Comparison of ENCODE assay signal across 27 cellular contexts in genomic region chr2:57867730-57868129, GRCh38.
A peak's percentile ranks its signal among the peaks of the same experiment; 100 is the strongest.
DNase-seq lines count a peak whose midpoint lies in the region; ATAC-seq, FAIRE-seq and TF ChIP-seq lines count a peak whose summit lies in the region.
"Had no signal": no experiment of that assay in that cellular context is flagged by ENCODE, and none has a peak within 500 bp of the region (broad histone marks: within the 10 kb centered on the region; RNA-seq: fewer than 3 reads in every experiment).

No MANE protein-coding gene starts in this region.

- TF ChIP-seq POLR2A in IMR-90 (IDR thresholded peaks at IDR 0.05; ENCODE audit: low read depth, low read length) = no peak

- no peaks in the 10 kb centered on the region for H3K9me2 ChIP-seq in PC-3 (replicated peaks; ENCODE audit: low read length)

- H3K9me1 ChIP-seq in IMR-90 (ENCODE audit: insufficient read depth, low read length) = no peaks in the 10 kb centered on the region

- intact Hi-C loops in IMR-90 (cut with micrococcal nuclease) = no loop called here
- intact Hi-C loops in PC-3 (cut with micrococcal nuclease) = loop anchor here (1.0 to 5.0 kb wide), 4 partner anchors 15 to 240 kb away; partner anchors contain the start of gene VRK2
- intact Hi-C loops in colonic mucosa (cut with DNase I) = no loop called here

- H2BK15ac ChIP-seq in IMR-90 (ENCODE audit: low read depth, low read length) = no peak overlapping the region

- dilution Hi-C loops in IMR-90 (cut with HindIII; ENCODE audit: low sequenced_read_pairs, unreplicated experiment) = no loop called here

- H4K8ac ChIP-seq in IMR-90 (ENCODE audit: low read depth in 2 of 2, low read length in 2 of 2) = no peak overlapping the region

- no peak overlapping the region for H3K4me2 ChIP-seq in IMR-90 (ENCODE audit: low read depth, low read length)
- H3K4me2 ChIP-seq in PC-3 (ENCODE audit: low read length) = peak overlapping the region; percentile 69
- H3K4me2 ChIP-seq: BLaER1 had no signal

- no peak for ATAC-seq in IMR-90 (ENCODE audit: low read depth)
- ATAC-seq in PC-3 = peak; percentile 3; the same call in 1 of the 2 replicates
- ATAC-seq in GM21447 (IDR thresholded peaks at IDR 0.05; ENCODE audit: unreplicated experiment) = no peak
- ATAC-seq: GM12878 had no signal

- H3K4me3 ChIP-seq in IMR-90 (ENCODE audit: insufficient read depth, low read depth, low read length) (no peak overlapping the region), PC-3 (ENCODE audit: low read length) (no peak overlapping the region; the same call in 1 of the 2 replicates), colonic mucosa (no peak overlapping the region)
- H3K4me3 ChIP-seq: BLaER1, GM12878 had no signal

- H3K23ac ChIP-seq in IMR-90 (ENCODE audit: low read depth, low read length) = no peak overlapping the region

- no peak for TF ChIP-seq RAD21 in IMR-90 (IDR thresholded peaks at IDR 0.05; ENCODE audit: low read length)

- no peak overlapping the region for H4K5ac ChIP-seq in IMR-90 (ENCODE audit: low read depth, low read length)

- H3K4ac ChIP-seq in IMR-90 (ENCODE audit: low read depth, low read length) = no peak overlapping the region

- H3K27me3 ChIP-seq in IMR-90 (ENCODE audit: control insufficient read depth, insufficient read depth, low read length) (no peaks in the 10 kb centered on the region), PC-3 (ENCODE audit: low read length) (no peaks in the 10 kb centered on the region), colonic mucosa (no peaks in the 10 kb centered on the region)
- H3K27me3 ChIP-seq: BE2C, BLaER1 had no signal

- no peak overlapping the region for H2BK120ac ChIP-seq in IMR-90 (ENCODE audit: low read depth, low read length)

- H3K36me3 ChIP-seq in IMR-90 (ENCODE audit: control insufficient read depth, insufficient read depth, low read length) (no peaks in the 10 kb centered on the region), PC-3 (ENCODE audit: low read depth, low read length) (no peaks in the 10 kb centered on the region), colonic mucosa (no peaks in the 10 kb centered on the region)
- H3K36me3 ChIP-seq: BE2C, BLaER1 had no signal

- no peak overlapping the region for H3K56ac ChIP-seq in IMR-90 (ENCODE audit: extremely low read depth, insufficient read depth, low read length)

- TF ChIP-seq CTCF in IMR-90 (conservative IDR thresholded peaks at IDR 0.05; ENCODE audit: low read depth, low read length) (no peak), PC-3 (conservative IDR thresholded peaks at IDR 0.05; ENCODE audit: low read depth, low read length) (no peak), colonic mucosa (IDR thresholded peaks at IDR 0.05) (no peak)

- no TSS peak for BruUV-seq in IMR-90 (replicated peaks; lab: Mats Ljungman, UMichigan)
- BruUV-seq in PC-3 (replicated peaks; lab: Mats Ljungman, UMichigan) = TSS peak; percentile 34

- CTCF ChIA-PET in IMR-90 (lab: Yijun Ruan, JAX) = interaction anchor here (0.7 kb wide), 1 partner anchor 55 kb away, joined by 3 read pairs; no protein-coding TSS in a partner anchor
- CTCF ChIA-PET in PC-3 (lab: Charles Lee) = no interaction called here

- H2AFZ ChIP-seq in IMR-90 (replicated peaks; ENCODE audit: low read length, poor library complexity) (no peak overlapping the region), PC-3 (ENCODE audit: low read length) (no peak overlapping the region)

- no peak overlapping the region for H2AK9ac ChIP-seq in IMR-90 (replicated peaks; ENCODE audit: low read depth, low read length, poor library complexity)

- H4K20me1 ChIP-seq in IMR-90 (ENCODE audit: insufficient read depth, low read length) (no peaks in the 10 kb centered on the region), PC-3 (ENCODE audit: low read length) (no peaks in the 10 kb centered on the region)
- H4K20me1 ChIP-seq: BLaER1 had no signal

- H3K27ac ChIP-seq in IMR-90 (ENCODE audit: insufficient read depth, low read length) (no peak overlapping the region), PC-3 (ENCODE audit: low read length) (peak overlapping the region; percentile 97), colonic mucosa (no peak overlapping the region)
- H3K27ac ChIP-seq: BLaER1 had no signal

- DNase-seq in NCI-H748 (lab: John Stamatoyannopoulos, UW; ENCODE audit: unreplicated experiment) = peak; percentile 23
- DNase-seq in NCI-H748 treated with DMSO at 0.1 percent for 48 hours (lab: John Stamatoyannopoulos, UW) = no peak
- no peak for DNase-seq in IMR-90
- peak; percentile 65 for DNase-seq in PC-3
- no peak for DNase-seq in urothelium cell line (ENCODE audit: low spot score)
- no peak for DNase-seq in colonic mucosa
- DNase-seq: 8988T; ACHN; BE2C; C1 segment of cervical spinal cord; CD4-positive, alpha-beta memory T cell; CD4-positive, CD25-positive, alpha-beta regulatory T cell; CD8-positive, alpha-beta memory T cell; COR-L47; DMS 273 treated with DMSO at 0.1 percent for 48 hours; DMS153; DMS53; DMS79; DND-41; EL; GDM1 had no signal

- H3K9me3 ChIP-seq in IMR-90 (ENCODE audit: control insufficient read depth, insufficient read depth, low read length) (no peaks in the 10 kb centered on the region), PC-3 (ENCODE audit: low read length) (no peaks in the 10 kb centered on the region), colonic mucosa (no peaks in the 10 kb centered on the region)
- H3K9me3 ChIP-seq: BE2C, BLaER1 had no signal

- in situ Hi-C loops in IMR-90 (cut with MboI; ENCODE audit: low sequenced_read_pairs) = no loop called here

- peaks cover 26% of the 10 kb centered on the region for H3F3A ChIP-seq in PC-3 (ENCODE audit: low read length, unreplicated experiment)

- POLR2A ChIA-PET in IMR-90 (lab: Charles Lee; ENCODE audit: unreplicated experiment) (no interaction called here), PC-3 (lab: Charles Lee; ENCODE audit: unreplicated experiment) (no interaction called here)

- H3K79me2 ChIP-seq in PC-3 (ENCODE audit: low read length) = no peaks in the 10 kb centered on the region

- 70% methylated on average over 1 of the region's 3 CpGs; no CpG with 5 or more reads in 1 of the 2 experiments for WGBS in IMR-90 (ENCODE audit: extremely low coverage in 2 of 2, insufficient read length in 1 of 2), 2 experiments

- H3K9ac ChIP-seq in IMR-90 (ENCODE audit: low read depth, low read length) = no peak overlapping the region
- H3K9ac ChIP-seq in PC-3 (ENCODE audit: low read length) = peak overlapping the region; percentile 71
- no peak overlapping the region for H3K9ac ChIP-seq in colonic mucosa (ENCODE audit: low read depth in 2 of 2, low read length in 2 of 2)
- H3K9ac ChIP-seq: BLaER1 had no signal

- no peak overlapping the region for H2BK20ac ChIP-seq in IMR-90 (ENCODE audit: low read depth, low read length)

- H3K14ac ChIP-seq in IMR-90 (replicated peaks; ENCODE audit: low read depth, low read length) = no peak overlapping the region

- H3K4me1 ChIP-seq in IMR-90 (ENCODE audit: control insufficient read depth, insufficient read depth, low read length) (no peaks in the 10 kb centered on the region), PC-3 (ENCODE audit: insufficient read depth, low read length) (peaks cover 81% of the 10 kb centered on the region), colonic mucosa (no peaks in the 10 kb centered on the region)
- H3K4me1 ChIP-seq: BE2C, BLaER1 had no signal

- no peak overlapping the region for H3K18ac ChIP-seq in IMR-90 (ENCODE audit: low read depth, low read length)

- FAIRE-seq in urothelium cell line (lab: Jason Lieb, UNC) = peak; percentile 20
- FAIRE-seq: A204.1, GM12878, GM12892, GM18507 had no signal

- H2AK5ac ChIP-seq in IMR-90 (ENCODE audit: low read depth, low read length) = no peak overlapping the region

- no peak overlapping the region for H2BK5ac ChIP-seq in IMR-90 (ENCODE audit: low read depth, low read length, poor library complexity, severe bottlenecking)

- no peak overlapping the region for H4K91ac ChIP-seq in IMR-90 (ENCODE audit: insufficient read depth, low read depth, low read length)

- no peaks in the 10 kb centered on the region for H3K79me1 ChIP-seq in IMR-90 (ENCODE audit: low read depth in 1 of 2, low read length in 2 of 2)

TF ChIP-seq in IMR-90, 13 proteins besides CTCF, POLR2A, EP300 and RAD21:
- TF ChIP-seq CEBPB (IDR thresholded peaks at IDR 0.05; ENCODE audit: low read depth, low read length) (peak; percentile 54), USF2 (IDR thresholded peaks at IDR 0.05; ENCODE audit: low read depth, low read length) (no peak)

Comparison
In these comparisons a context has a peak if more than half of its experiments do, and no peak if none do; other contexts are left out.
1. DNase-seq: peak in NCI-H748 (single experiment) and PC-3 (single experiment); none in NCI-H748 treated with DMSO at 0.1 percent for 48 hours (single experiment), IMR-90 (single experiment), urothelium cell line (single experiment) and colonic mucosa (single experiment).